ENCODE assay signal across 11 cellular contexts in genomic region chr7:115410972-115411686, GRCh38.
A peak's percentile ranks its signal among the peaks of the same experiment; 100 is the strongest.
DNase-seq lines count a peak whose midpoint lies in the region; ATAC-seq and TF ChIP-seq lines count a peak whose summit lies in the region.
"Had no signal": no experiment of that assay in that cellular context is flagged by ENCODE, and none has a peak within 500 bp of the region (broad histone marks: within the 10 kb centered on the region; RNA-seq: fewer than 3 reads in every experiment).

No MANE protein-coding gene starts in this region.

- H3K27ac Mint-ChIP-seq in memory B cell = peak overlapping the region; percentile 70
- H3K27ac Mint-ChIP-seq in type B pancreatic cell = no peak overlapping the region

- TF ChIP-seq POLR2A in gastroesophageal sphincter (IDR thresholded peaks at IDR 0.05) = no peak

- DNase-seq in KBM-7 (peak; percentile 91), memory B cell (ENCODE audit: low spot score in 2 of 2) (peak in 1 of 2 donors; percentile 47), type B pancreatic cell (ENCODE audit: extremely low spot score, unreplicated experiment) (no peak), T-helper 9 cell (no peak), occipital lobe (lab: John Stamatoyannopoulos, UW) (no peak)
- DNase-seq: small intestine had no signal

- H3K9me3 Mint-ChIP-seq in memory B cell = peaks cover 5% of the 10 kb centered on the region
- H3K9me3 Mint-ChIP-seq in type B pancreatic cell = peaks cover 3% of the 10 kb centered on the region

- no peaks in the 10 kb centered on the region for H3K27me3 ChIP-seq in gastroesophageal sphincter
- H3K27me3 ChIP-seq: cardiac muscle cell had no signal

- no peaks in the 10 kb centered on the region for H3K36me3 Mint-ChIP-seq in memory B cell
- H3K36me3 Mint-ChIP-seq in type B pancreatic cell = no peaks in the 10 kb centered on the region

- peaks cover 8% of the 10 kb centered on the region for H3K4me1 Mint-ChIP-seq in memory B cell
- H3K4me1 Mint-ChIP-seq in type B pancreatic cell (ENCODE audit: unreplicated experiment) = no peaks in the 10 kb centered on the region

- TF ChIP-seq EP300 in gastroesophageal sphincter (IDR thresholded peaks at IDR 0.05) = no peak

- H3K4me3 ChIP-seq in gastroesophageal sphincter = no peak overlapping the region
- H3K4me3 ChIP-seq: cardiac muscle cell, thoracic aorta had no signal

- peak overlapping the region; percentile 35 for H3K4me3 Mint-ChIP-seq in memory B cell
- no peak overlapping the region for H3K4me3 Mint-ChIP-seq in type B pancreatic cell

- H3K9me3 ChIP-seq in gastroesophageal sphincter = no peaks in the 10 kb centered on the region
- H3K9me3 ChIP-seq: thoracic aorta had no signal

- no peak overlapping the region for H3K27ac ChIP-seq in gastroesophageal sphincter
- H3K27ac ChIP-seq: cardiac muscle cell, thoracic aorta had no signal

- H3K27me3 Mint-ChIP-seq in memory B cell = no peaks in the 10 kb centered on the region
- no peaks in the 10 kb centered on the region for H3K27me3 Mint-ChIP-seq in type B pancreatic cell

- no peaks in the 10 kb centered on the region for H3K4me1 ChIP-seq in gastroesophageal sphincter

- WGBS in gastroesophageal sphincter (ENCODE audit: low coverage in 1 of 2), 2 donors = 82 to 97% methylated on average over 3 of the region's 3 CpGs

- in situ Hi-C loops in KBM-7 (cut with MboI; ENCODE audit: low pct_unique_long_range_greater_than_20kb, low sequenced_read_pairs) = no loop called here

- TF ChIP-seq CTCF in type B pancreatic cell (conservative IDR thresholded peaks at IDR 0.05) (no peak), gastroesophageal sphincter (IDR thresholded peaks at IDR 0.05) (no peak)

- H3K36me3 ChIP-seq in gastroesophageal sphincter = no peaks in the 10 kb centered on the region
- H3K36me3 ChIP-seq: cardiac muscle cell, thoracic aorta had no signal

- ATAC-seq in GM18873 (IDR thresholded peaks at IDR 0.05; ENCODE audit: low FRiP score, unreplicated experiment) (peak; percentile 88), HG02642 (IDR thresholded peaks at IDR 0.05; ENCODE audit: poor library complexity, unreplicated experiment) (peak; percentile 87), memory B cell (ENCODE audit: low read depth) (peak; percentile 99), gastroesophageal sphincter (no peak)
